ENCODE assay signal across 10 cellular contexts in genomic region chr10:70053896-70054641, GRCh38. TPM values are rescaled to one million over a fixed set of nuclear protein-coding genes. Genes with fewer than 3 reads are reported as not detected.
A peak's percentile ranks its signal among the peaks of the same experiment; 100 is the strongest.
DNase-seq lines count a peak whose midpoint lies in the region; ATAC-seq, FAIRE-seq and TF ChIP-seq lines count a peak whose summit lies in the region.
"Had no signal": no experiment of that assay in that cellular context is flagged by ENCODE, and none has a peak within 500 bp of the region (broad histone marks: within the 10 kb centered on the region; RNA-seq: fewer than 3 reads in every experiment).

No MANE protein-coding gene starts in this region.

- H3K4me3 Mint-ChIP-seq in CD14-positive monocyte: peak overlapping the region; percentile 84 to 96

- H3K36me3 Mint-ChIP-seq in CD14-positive monocyte: no peaks in the 10 kb centered on the region
- H3K36me3 Mint-ChIP-seq: naive B cell had no signal

- 14% methylated on average over 29 of the region's 41 CpGs for WGBS in right lobe of liver (ENCODE audit: insufficient coverage, low coverage, low lambda C conversion rate, missing lambda C conversion rate)
- 16% methylated on average over 41 of the region's 41 CpGs for whole genome bisulfite sequencing in urinary bladder

- H3K4me1 ChIP-seq in right lobe of liver (no peaks in the 10 kb centered on the region), urinary bladder (ENCODE audit: insufficient read depth) (no peaks in the 10 kb centered on the region)

- TF ChIP-seq POLR2A in right lobe of liver (IDR thresholded peaks at IDR 0.05): no peak

- no peak for FAIRE-seq in bronchial epithelial cell (lab: Jason Lieb, UNC)

- ATAC-seq in right lobe of liver (peak; percentile 54 to 63 (median 59)), HG02981 (IDR thresholded peaks at IDR 0.05; ENCODE audit: unreplicated experiment) (no peak), GM19328 (IDR thresholded peaks at IDR 0.05; ENCODE audit: unreplicated experiment) (no peak)

- H3K36me3 ChIP-seq in bronchial epithelial cell (ENCODE audit: control insufficient read depth, insufficient read depth, low read length) (no peaks in the 10 kb centered on the region), right lobe of liver (no peaks in the 10 kb centered on the region), urinary bladder (ENCODE audit: insufficient read depth) (no peaks in the 10 kb centered on the region)

- intact Hi-C loops in CD14-positive monocyte (cut with micrococcal nuclease): no loop called here
- intact Hi-C loops in right lobe of liver (cut with DNase I): no loop called here

- H3K4me3 ChIP-seq in bronchial epithelial cell (ENCODE audit: low read depth, low read length): peak overlapping the region; percentile 74
- H3K4me3 ChIP-seq in right lobe of liver: peak overlapping the region; percentile 58 to 74 (median 60)
- H3K4me3 ChIP-seq in urinary bladder (ENCODE audit: low read depth, low read length): peak overlapping the region; percentile 81

- H3K4me1 Mint-ChIP-seq in CD14-positive monocyte: peaks cover 13% of the 10 kb centered on the region

- DNase-seq in CD14-positive monocyte (ENCODE audit: low spot score) (no peak), HuH-7 (ENCODE audit: low spot score) (peak; percentile 11), bronchial epithelial cell (ENCODE audit: low read depth) (no peak), right lobe of liver (peak in 2 of 3 donors; percentile 31 to 55), HUDEP-2 (lab: John Stamatoyannopoulos, UW; ENCODE audit: unreplicated experiment in 76 of 76) (no peak)
- DNase-seq: naive B cell had no signal

- no peaks in the 10 kb centered on the region for H3K9me3 ChIP-seq in right lobe of liver

- TF ChIP-seq CTCF in CD14-positive monocyte (IDR thresholded peaks at IDR 0.05): no peak
- peak; percentile 12 for TF ChIP-seq CTCF in bronchial epithelial cell (IDR thresholded peaks at IDR 0.05; ENCODE audit: insufficient read depth, low read length, severe bottlenecking)
- peak in 2 of 4 donors; percentile 13 to 34 for TF ChIP-seq CTCF in right lobe of liver (IDR thresholded peaks at IDR 0.05)

- H3K27ac Mint-ChIP-seq in CD14-positive monocyte: no peak overlapping the region
- H3K27ac Mint-ChIP-seq: IgD-negative memory B cell, naive B cell had no signal

- H3K27ac ChIP-seq in right lobe of liver (peak overlapping the region in 1 of 3 donors; percentile 47), urinary bladder (ENCODE audit: low read depth) (no peak overlapping the region)

- H3K27me3 Mint-ChIP-seq in CD14-positive monocyte (ENCODE audit: low read depth in 3 of 3): peaks cover 28 to 49% (median 35%) of the 10 kb centered on the region in 3 donors

- no peaks in the 10 kb centered on the region for H3K27me3 ChIP-seq in bronchial epithelial cell (ENCODE audit: control insufficient read depth, insufficient read depth, low read length)
- H3K27me3 ChIP-seq in right lobe of liver: no peaks in the 10 kb centered on the region

- peaks cover 0 to 4% (median 2%) of the 10 kb centered on the region in 7 donors for H3K9me3 Mint-ChIP-seq in CD14-positive monocyte
- H3K9me3 Mint-ChIP-seq: IgD-negative memory B cell, naive B cell had no signal

RNA-seq across cellular contexts. Expression of gene MACROH2A2, which starts 1.4 kb away (rescaled TPM):
- 1 to 10 TPM; 1.0 to 1.9 TPM for polyA plus RNA-seq in CD14-positive monocyte
- 11.3 and 11.5 TPM in 2 replicates for total RNA-seq in bronchial epithelial cell
- 10 to 100 TPM in 2 of 6 experiments, 1 to 10 TPM in 4; 2.0 to 12.1 (median 5.0) TPM for total RNA-seq in right lobe of liver
- total RNA-seq in urinary bladder: 15.2 TPM
- polyA plus RNA-seq in urinary bladder: 18.4 TPM
- polyA plus RNA-seq: IgD-negative memory B cell had no signal

Comparison
In these comparisons a context has a peak if more than half of its experiments do, and no peak if none do; other contexts are left out.
1. DNase-seq: peak in HuH-7 (single experiment) and right lobe of liver (2 of 3); none in CD14-positive monocyte (single experiment), bronchial epithelial cell (single experiment) and HUDEP-2 (0 of 76).
2. ATAC-seq: peak in right lobe of liver (4 of 4); none in HG02981 (single experiment) and GM19328 (single experiment).
3. Peak in every context shown above with its lines, with median percentiles within 50 percentile points of each other: H3K4me3 ChIP-seq.